In the genomic region with DNA sequence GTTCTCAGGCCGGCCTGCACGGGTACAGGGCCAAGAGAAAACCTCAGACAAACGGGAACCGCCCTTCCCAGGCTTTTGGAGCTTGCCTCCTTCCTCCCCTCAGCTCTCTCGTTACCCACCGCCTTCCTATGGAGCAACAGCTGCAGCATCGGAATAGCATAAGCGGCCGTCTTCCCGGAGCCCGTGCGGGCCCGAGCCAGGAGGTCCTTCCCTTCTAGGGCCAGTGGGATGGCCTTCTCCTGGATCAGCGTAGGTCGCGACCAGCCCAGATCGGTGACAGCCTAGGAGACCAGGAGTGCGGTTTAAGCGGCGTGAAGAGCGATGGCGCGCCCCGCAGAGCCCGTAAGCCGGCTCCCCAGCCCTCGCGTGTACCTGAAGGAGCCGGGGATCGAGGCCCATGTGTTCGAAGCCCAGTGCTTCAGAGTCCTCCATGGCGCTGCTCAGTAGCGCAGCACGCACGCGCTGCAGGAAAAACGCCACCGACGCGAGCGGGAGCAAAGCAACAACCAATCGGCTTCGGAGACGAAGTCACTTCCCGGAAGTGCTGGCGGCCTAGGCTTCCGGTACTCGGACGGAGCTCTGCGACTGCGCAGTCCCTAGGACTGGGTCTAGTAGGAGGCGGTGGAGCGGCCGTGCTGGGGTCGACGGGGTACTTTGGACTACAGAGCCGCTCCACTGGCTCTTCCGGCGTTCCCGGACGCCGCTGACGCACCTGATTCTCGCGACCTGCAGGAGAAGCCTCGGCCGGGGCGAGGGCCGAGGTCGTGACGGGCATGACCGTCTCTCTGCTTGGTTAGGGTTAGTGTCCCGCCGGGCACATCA, we compare ENCODE assay signal across 1 cellular context.
TF ChIP-seq lines count a peak whose summit lies in the region.

A gene with protein sequence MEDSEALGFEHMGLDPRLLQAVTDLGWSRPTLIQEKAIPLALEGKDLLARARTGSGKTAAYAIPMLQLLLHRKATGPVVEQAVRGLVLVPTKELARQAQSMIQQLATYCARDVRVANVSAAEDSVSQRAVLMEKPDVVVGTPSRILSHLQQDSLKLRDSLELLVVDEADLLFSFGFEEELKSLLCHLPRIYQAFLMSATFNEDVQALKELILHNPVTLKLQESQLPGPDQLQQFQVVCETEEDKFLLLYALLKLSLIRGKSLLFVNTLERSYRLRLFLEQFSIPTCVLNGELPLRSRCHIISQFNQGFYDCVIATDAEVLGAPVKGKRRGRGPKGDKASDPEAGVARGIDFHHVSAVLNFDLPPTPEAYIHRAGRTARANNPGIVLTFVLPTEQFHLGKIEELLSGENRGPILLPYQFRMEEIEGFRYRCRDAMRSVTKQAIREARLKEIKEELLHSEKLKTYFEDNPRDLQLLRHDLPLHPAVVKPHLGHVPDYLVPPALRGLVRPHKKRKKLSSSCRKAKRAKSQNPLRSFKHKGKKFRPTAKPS (minus strand): TSS at position 445 of the 822 bp plus-strand sequence. CDS start 13 bp downstream, at position 432.

TF ChIP-seq in K562, 482 proteins besides CTCF, POLR2A, EP300 and RAD21 (continued from another document and continues in another):
- TF ChIP-seq, protein P1, sequence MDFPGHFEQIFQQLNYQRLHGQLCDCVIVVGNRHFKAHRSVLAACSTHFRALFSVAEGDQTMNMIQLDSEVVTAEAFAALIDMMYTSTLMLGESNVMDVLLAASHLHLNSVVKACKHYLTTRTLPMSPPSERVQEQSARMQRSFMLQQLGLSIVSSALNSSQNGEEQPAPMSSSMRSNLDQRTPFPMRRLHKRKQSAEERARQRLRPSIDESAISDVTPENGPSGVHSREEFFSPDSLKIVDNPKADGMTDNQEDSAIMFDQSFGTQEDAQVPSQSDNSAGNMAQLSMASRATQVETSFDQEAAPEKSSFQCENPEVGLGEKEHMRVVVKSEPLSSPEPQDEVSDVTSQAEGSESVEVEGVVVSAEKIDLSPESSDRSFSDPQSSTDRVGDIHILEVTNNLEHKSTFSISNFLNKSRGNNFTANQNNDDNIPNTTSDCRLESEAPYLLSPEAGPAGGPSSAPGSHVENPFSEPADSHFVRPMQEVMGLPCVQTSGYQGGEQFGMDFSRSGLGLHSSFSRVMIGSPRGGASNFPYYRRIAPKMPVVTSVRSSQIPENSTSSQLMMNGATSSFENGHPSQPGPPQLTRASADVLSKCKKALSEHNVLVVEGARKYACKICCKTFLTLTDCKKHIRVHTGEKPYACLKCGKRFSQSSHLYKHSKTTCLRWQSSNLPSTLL (IDR thresholded peaks at IDR 0.05), result peak; percentile 95
- no peak for TF ChIP-seq PURB (CRISPR knock-in tag; IDR thresholded peaks at IDR 0.05; ENCODE audit: low read depth)
- TF ChIP-seq, protein P2, sequence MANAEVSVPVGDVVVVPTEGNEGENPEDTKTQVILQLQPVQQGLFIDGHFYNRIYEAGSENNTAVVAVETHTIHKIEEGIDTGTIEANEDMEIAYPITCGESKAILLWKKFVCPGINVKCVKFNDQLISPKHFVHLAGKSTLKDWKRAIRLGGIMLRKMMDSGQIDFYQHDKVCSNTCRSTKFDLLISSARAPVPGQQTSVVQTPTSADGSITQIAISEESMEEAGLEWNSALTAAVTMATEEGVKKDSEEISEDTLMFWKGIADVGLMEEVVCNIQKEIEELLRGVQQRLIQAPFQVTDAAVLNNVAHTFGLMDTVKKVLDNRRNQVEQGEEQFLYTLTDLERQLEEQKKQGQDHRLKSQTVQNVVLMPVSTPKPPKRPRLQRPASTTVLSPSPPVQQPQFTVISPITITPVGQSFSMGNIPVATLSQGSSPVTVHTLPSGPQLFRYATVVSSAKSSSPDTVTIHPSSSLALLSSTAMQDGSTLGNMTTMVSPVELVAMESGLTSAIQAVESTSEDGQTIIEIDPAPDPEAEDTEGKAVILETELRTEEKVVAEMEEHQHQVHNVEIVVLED (CRISPR knock-in tag; IDR thresholded peaks at IDR 0.05), result peak; percentile 77
- TF ChIP-seq HDAC6 (IDR thresholded peaks at IDR 0.05; ENCODE audit: low read depth, low read length), result no peak
- no peak for TF ChIP-seq ZKSCAN8 (CRISPR knock-in tag; IDR thresholded peaks at IDR 0.05)
- peak; percentile 92 for TF ChIP-seq POLR2B (IDR thresholded peaks at IDR 0.05; ENCODE audit: low read depth, partially characterized antibody)
- TF ChIP-seq ADNP (tag; IDR thresholded peaks at IDR 0.05), result no peak
- TF ChIP-seq KDM4B (IDR thresholded peaks at IDR 0.05; ENCODE audit: borderline replicate concordance in 2 of 2, low read depth in 1 of 2), result peak in 1 of 2 experiments; percentile 76; a peak in 1 of 4 replicates
- no peak for TF ChIP-seq NCOR1 (IDR thresholded peaks at IDR 0.05)
- no peak; the same call in 1 of the 2 replicates for TF ChIP-seq SOX6 (IDR thresholded peaks at IDR 0.05)
- TF ChIP-seq, protein P3, sequence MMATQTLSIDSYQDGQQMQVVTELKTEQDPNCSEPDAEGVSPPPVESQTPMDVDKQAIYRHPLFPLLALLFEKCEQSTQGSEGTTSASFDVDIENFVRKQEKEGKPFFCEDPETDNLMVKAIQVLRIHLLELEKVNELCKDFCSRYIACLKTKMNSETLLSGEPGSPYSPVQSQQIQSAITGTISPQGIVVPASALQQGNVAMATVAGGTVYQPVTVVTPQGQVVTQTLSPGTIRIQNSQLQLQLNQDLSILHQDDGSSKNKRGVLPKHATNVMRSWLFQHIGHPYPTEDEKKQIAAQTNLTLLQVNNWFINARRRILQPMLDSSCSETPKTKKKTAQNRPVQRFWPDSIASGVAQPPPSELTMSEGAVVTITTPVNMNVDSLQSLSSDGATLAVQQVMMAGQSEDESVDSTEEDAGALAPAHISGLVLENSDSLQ (IDR thresholded peaks at IDR 0.05), result 0 out of 2 replicates have a peak, but pooled peaks have one; percentile 31
- TF ChIP-seq YY1 (IDR thresholded peaks at IDR 0.05; ENCODE audit: borderline replicate concordance in 1 of 3, control insufficient read depth in 1 of 3, extremely low read depth in 1 of 3, insufficient read depth in 3 of 3, insufficient read length in 1 of 3, insufficient replicate concordance in 2 of 3, low read depth in 1 of 3, low read length in 2 of 3), result peak; percentile 67 to 93 (median 89)
- no peak; the same call in 1 of the 2 replicates for TF ChIP-seq JUN (IDR thresholded peaks at IDR 0.05; ENCODE audit: borderline replicate concordance, low read depth, low read length)
- 0 out of 2 replicates have a peak, but pooled peaks have one; percentile 45 for TF ChIP-seq JUN (CRISPR knock-in tag; IDR thresholded peaks at IDR 0.05; ENCODE audit: borderline replicate concordance)
- TF ChIP-seq TAL1 (IDR thresholded peaks at IDR 0.05), result no peak
- TF ChIP-seq KDM5B (IDR thresholded peaks at IDR 0.05; ENCODE audit: insufficient replicate concordance, low read depth, low read length), result peak; percentile 90
- TF ChIP-seq, protein P4, sequence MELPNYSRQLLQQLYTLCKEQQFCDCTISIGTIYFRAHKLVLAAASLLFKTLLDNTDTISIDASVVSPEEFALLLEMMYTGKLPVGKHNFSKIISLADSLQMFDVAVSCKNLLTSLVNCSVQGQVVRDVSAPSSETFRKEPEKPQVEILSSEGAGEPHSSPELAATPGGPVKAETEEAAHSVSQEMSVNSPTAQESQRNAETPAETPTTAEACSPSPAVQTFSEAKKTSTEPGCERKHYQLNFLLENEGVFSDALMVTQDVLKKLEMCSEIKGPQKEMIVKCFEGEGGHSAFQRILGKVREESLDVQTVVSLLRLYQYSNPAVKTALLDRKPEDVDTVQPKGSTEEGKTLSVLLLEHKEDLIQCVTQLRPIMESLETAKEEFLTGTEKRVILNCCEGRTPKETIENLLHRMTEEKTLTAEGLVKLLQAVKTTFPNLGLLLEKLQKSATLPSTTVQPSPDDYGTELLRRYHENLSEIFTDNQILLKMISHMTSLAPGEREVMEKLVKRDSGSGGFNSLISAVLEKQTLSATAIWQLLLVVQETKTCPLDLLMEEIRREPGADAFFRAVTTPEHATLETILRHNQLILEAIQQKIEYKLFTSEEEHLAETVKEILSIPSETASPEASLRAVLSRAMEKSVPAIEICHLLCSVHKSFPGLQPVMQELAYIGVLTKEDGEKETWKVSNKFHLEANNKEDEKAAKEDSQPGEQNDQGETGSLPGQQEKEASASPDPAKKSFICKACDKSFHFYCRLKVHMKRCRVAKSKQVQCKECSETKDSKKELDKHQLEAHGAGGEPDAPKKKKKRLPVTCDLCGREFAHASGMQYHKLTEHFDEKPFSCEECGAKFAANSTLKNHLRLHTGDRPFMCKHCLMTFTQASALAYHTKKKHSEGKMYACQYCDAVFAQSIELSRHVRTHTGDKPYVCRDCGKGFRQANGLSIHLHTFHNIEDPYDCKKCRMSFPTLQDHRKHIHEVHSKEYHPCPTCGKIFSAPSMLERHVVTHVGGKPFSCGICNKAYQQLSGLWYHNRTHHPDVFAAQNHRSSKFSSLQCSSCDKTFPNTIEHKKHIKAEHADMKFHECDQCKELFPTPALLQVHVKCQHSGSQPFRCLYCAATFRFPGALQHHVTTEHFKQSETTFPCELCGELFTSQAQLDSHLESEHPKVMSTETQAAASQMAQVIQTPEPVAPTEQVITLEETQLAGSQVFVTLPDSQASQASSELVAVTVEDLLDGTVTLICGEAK (IDR thresholded peaks at IDR 0.05), result peak; percentile 96
- TF ChIP-seq, protein P4 (CRISPR knock-in tag; IDR thresholded peaks at IDR 0.05), result no peak
- TF ChIP-seq, protein P5, sequence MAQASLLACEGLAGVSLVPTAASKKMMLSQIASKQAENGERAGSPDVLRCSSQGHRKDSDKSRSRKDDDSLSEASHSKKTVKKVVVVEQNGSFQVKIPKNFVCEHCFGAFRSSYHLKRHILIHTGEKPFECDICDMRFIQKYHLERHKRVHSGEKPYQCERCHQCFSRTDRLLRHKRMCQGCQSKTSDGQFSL (CRISPR knock-in tag; IDR thresholded peaks at IDR 0.05), result no peak
- TF ChIP-seq, protein P5 (tag; IDR thresholded peaks at IDR 0.05), result no peak
- TF ChIP-seq BRF1 (IDR thresholded peaks at IDR 0.05; ENCODE audit: borderline replicate concordance, extremely low read depth, insufficient read length), result no peak
- TF ChIP-seq, protein P6, sequence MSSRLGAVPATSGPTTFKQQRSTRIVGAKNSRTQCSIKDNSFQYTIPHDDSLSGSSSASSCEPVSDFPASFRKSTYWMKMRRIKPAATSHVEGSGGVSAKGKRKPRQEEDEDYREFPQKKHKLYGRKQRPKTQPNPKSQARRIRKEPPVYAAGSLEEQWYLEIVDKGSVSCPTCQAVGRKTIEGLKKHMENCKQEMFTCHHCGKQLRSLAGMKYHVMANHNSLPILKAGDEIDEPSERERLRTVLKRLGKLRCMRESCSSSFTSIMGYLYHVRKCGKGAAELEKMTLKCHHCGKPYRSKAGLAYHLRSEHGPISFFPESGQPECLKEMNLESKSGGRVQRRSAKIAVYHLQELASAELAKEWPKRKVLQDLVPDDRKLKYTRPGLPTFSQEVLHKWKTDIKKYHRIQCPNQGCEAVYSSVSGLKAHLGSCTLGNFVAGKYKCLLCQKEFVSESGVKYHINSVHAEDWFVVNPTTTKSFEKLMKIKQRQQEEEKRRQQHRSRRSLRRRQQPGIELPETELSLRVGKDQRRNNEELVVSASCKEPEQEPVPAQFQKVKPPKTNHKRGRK (tag; IDR thresholded peaks at IDR 0.05), result no peak
- TF ChIP-seq CREB1 (IDR thresholded peaks at IDR 0.05), result peak; percentile 70
- peak; percentile 78 for TF ChIP-seq CREB1 (CRISPR knock-in tag; IDR thresholded peaks at IDR 0.05)
- peak; percentile 85 for TF ChIP-seq SAP30 (IDR thresholded peaks at IDR 0.05; ENCODE audit: borderline replicate concordance, insufficient read depth, low read depth, low read length, poor library complexity, severe bottlenecking)
- TF ChIP-seq HOXB6 (CRISPR knock-in tag; IDR thresholded peaks at IDR 0.05; ENCODE audit: borderline replicate concordance), result no peak
- peak; percentile 36; the same call in 1 of the 2 replicates for TF ChIP-seq CBFB (CRISPR knock-in tag; IDR thresholded peaks at IDR 0.05)
- peak; percentile 97 for TF ChIP-seq POLR2G (IDR thresholded peaks at IDR 0.05; ENCODE audit: low read depth, low read length)
- TF ChIP-seq, protein P7, sequence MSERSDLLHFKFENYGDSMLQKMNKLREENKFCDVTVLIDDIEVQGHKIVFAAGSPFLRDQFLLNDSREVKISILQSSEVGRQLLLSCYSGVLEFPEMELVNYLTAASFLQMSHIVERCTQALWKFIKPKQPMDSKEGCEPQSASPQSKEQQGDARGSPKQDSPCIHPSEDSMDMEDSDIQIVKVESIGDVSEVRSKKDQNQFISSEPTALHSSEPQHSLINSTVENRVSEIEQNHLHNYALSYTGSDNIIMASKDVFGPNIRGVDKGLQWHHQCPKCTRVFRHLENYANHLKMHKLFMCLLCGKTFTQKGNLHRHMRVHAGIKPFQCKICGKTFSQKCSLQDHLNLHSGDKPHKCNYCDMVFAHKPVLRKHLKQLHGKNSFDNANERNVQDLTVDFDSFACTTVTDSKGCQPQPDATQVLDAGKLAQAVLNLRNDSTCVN (CRISPR knock-in tag; IDR thresholded peaks at IDR 0.05), result no peak
